8 cellular contexts compared by ENCODE assay signal in genomic region chr17:9127340-9127739, GRCh38.
"Had no signal": no experiment of that assay in that cellular context is flagged by ENCODE, and none has a peak within 500 bp of the region (broad histone marks: within the 10 kb centered on the region; RNA-seq: fewer than 3 reads in every experiment).

No MANE protein-coding gene starts in this region.

- H3K4me1 ChIP-seq: HAP-1 had no signal

- H3K27ac ChIP-seq: HL-60 had no signal

- FAIRE-seq: HepG2, K562 had no signal

- H2AFZ ChIP-seq: GM23338 had no signal

- H3K4me2 ChIP-seq: GM23338 had no signal

- H3K36me3 ChIP-seq: HAP-1 had no signal

- H3K4me3 Mint-ChIP-seq: GM23338, HFFc6 had no signal

- H3K4me3 ChIP-seq: GM23338, HAP-1, K562 had no signal

- H3K27ac Mint-ChIP-seq: GM23338, HFFc6 had no signal

- H3K9me3 ChIP-seq: HAP-1 had no signal

- H3K4me1 Mint-ChIP-seq: GM23338 had no signal

- H3K9me3 Mint-ChIP-seq: GM23338 had no signal

- DNase-seq: H7, HFFc6, KG1 had no signal
